Comparison of ENCODE assay signal across 14 cellular contexts in genomic region chr1:247322849-247323586, GRCh38.
DNase-seq lines count a peak whose midpoint lies in the region; ATAC-seq and FAIRE-seq lines count a peak whose summit lies in the region.
"Had no signal": no experiment of that assay in that cellular context is flagged by ENCODE, and none has a peak within 500 bp of the region (broad histone marks: within the 10 kb centered on the region; RNA-seq: fewer than 3 reads in every experiment).

No MANE protein-coding gene starts in this region.

- H3K4me1 Mint-ChIP-seq in activated naive CD8-positive, alpha-beta T cell (ENCODE audit: low read depth): peaks cover 78% of the 10 kb centered on the region

- DNase-seq in GM19239 (ENCODE audit: insufficient read length, low spot score) (no peak), COLO668 (lab: John Stamatoyannopoulos, UW; ENCODE audit: unreplicated experiment) (no peak), NOMO-1 (lab: John Stamatoyannopoulos, UW; ENCODE audit: unreplicated experiment in 2 of 2) (no peak)
- DNase-seq: activated CD4-positive, alpha-beta T cell treated with anti-CD3 and anti-CD28 coated beads for 4 hours; HCEC 1CT; islet precursor cell; NCI-H2171 treated with DMSO at 0.1 percent for 48 hours had no signal

- H3K9me3 Mint-ChIP-seq in activated naive CD8-positive, alpha-beta T cell (ENCODE audit: low read depth): no peaks in the 10 kb centered on the region

- H3K36me3 Mint-ChIP-seq in activated naive CD8-positive, alpha-beta T cell: peaks cover 24% of the 10 kb centered on the region

- peak overlapping the region; percentile 55 to 91 (median 78) for H3K4me2 ChIP-seq in BLaER1 treated with 17β-estradiol and CSF1 and Interleukin-3, amounts not matched to agents 10 nM and 100 nM

- no peaks in the 10 kb centered on the region for H3K27me3 Mint-ChIP-seq in activated naive CD8-positive, alpha-beta T cell

- ATAC-seq in HG03460 (IDR thresholded peaks at IDR 0.05; ENCODE audit: unreplicated experiment) (peak; percentile 35), HG03469 (IDR thresholded peaks at IDR 0.05; ENCODE audit: unreplicated experiment) (no peak), HG03108 (IDR thresholded peaks at IDR 0.05; ENCODE audit: unreplicated experiment) (no peak)

- peaks cover 55 to 67% (median 62%) of the 10 kb centered on the region in 10 experiments for H3K4me1 ChIP-seq in BLaER1 treated with 17β-estradiol and CSF1 and Interleukin-3, amounts not matched to agents 10 nM and 100 nM

- peaks cover 0 to 7% (median 0%) of the 10 kb centered on the region in 11 experiments; a peak in 2 of 22 replicates for H4K20me1 ChIP-seq in BLaER1 treated with 17β-estradiol and CSF1 and Interleukin-3, amounts not matched to agents 10 nM and 100 nM

- H3K9ac ChIP-seq in BLaER1 treated with 17β-estradiol and CSF1 and Interleukin-3, amounts not matched to agents 10 nM and 100 nM: peak overlapping the region; percentile 42 to 70 (median 63); a peak in 21 of 22 replicates

- H3K27me3 ChIP-seq in BLaER1 treated with 17β-estradiol and CSF1 and Interleukin-3, amounts not matched to agents 10 nM and 100 nM: no peaks in the 10 kb centered on the region
- H3K27me3 ChIP-seq: cardiac muscle cell had no signal

- H3K27ac Mint-ChIP-seq in activated naive CD8-positive, alpha-beta T cell: peak overlapping the region; percentile 95

- peak overlapping the region; percentile 42 to 80 (median 74) for H3K27ac ChIP-seq in BLaER1 treated with 17β-estradiol and CSF1 and Interleukin-3, amounts not matched to agents 10 nM and 100 nM
- H3K27ac ChIP-seq: C4-2B, cardiac muscle cell had no signal

- peak; percentile 72 for FAIRE-seq in GM19239 (lab: Jason Lieb, UNC)

- peak overlapping the region in 7 of 10 experiments; percentile 0 to 37 (median 16); a peak in 8 of 20 replicates for H3K4me3 ChIP-seq in BLaER1 treated with 17β-estradiol and CSF1 and Interleukin-3, amounts not matched to agents 10 nM and 100 nM
- H3K4me3 ChIP-seq: cardiac muscle cell had no signal

- H3K9me3 ChIP-seq in BLaER1 treated with 17β-estradiol and CSF1 and Interleukin-3, amounts not matched to agents 10 nM and 100 nM (replicated peaks in 1 of 11): no peaks in the 10 kb centered on the region

- H3K36me3 ChIP-seq in BLaER1 treated with 17β-estradiol and CSF1 and Interleukin-3, amounts not matched to agents 10 nM and 100 nM: peaks cover 28 to 93% (median 69%) of the 10 kb centered on the region in 11 experiments

- peak overlapping the region; percentile 84 for H3K4me3 Mint-ChIP-seq in activated naive CD8-positive, alpha-beta T cell
